Comparison of ENCODE assay signal across 29 cellular contexts in genomic region chr1:163822933-163823511, GRCh38.
"Had no signal": no experiment of that assay in that cellular context is flagged by ENCODE, and none has a peak within 500 bp of the region (broad histone marks: within the 10 kb centered on the region; RNA-seq: fewer than 3 reads in every experiment).

No MANE protein-coding gene starts in this region.

- H3K9me3 ChIP-seq: body of pancreas, gastroesophageal sphincter, lower lobe of right lung, mucosa of descending colon, neutrophil, suprapubic skin, tibial artery had no signal

- H3K27ac ChIP-seq: body of pancreas, gastroesophageal sphincter, lower lobe of right lung, neutrophil, suprapubic skin, tibial artery had no signal

- H3K4me3 Mint-ChIP-seq: activated CD4-positive, alpha-beta T cell treated with anti-CD3 and anti-CD28 coated beads for 36 hours; activated CD8-positive, alpha-beta memory T cell treated with anti-CD3 and anti-CD28 coated beads, Interleukin-2, amount 10 ng/mL, durations not matched to agents 7 days and 5 days; activated CD8-positive, alpha-beta T cell treated with anti-CD3 and anti-CD28 coated beads, Interleukin-2, amount 10 ng/mL, durations not matched to agents 7 days and 5 days; activated naive CD4-positive, alpha-beta T cell treated with anti-CD3 and anti-CD28 coated beads, Interleukin-2, amount 50 U/mL, for 24 hours; activated naive CD8-positive, alpha-beta T cell treated with anti-CD3 and anti-CD28 coated beads, Interleukin-2, amount 50 U/mL, for 24 hours; effector memory CD8-positive, alpha-beta T cell; naive B cell; nephron progenitor cell had no signal

- ATAC-seq: activated CD4-positive, alpha-beta T cell treated with anti-CD3 and anti-CD28 coated beads for 36 hours; activated CD8-positive, alpha-beta memory T cell treated with anti-CD3 and anti-CD28 coated beads, Interleukin-2, amount 10 ng/mL, durations not matched to agents 7 days and 5 days; activated CD8-positive, alpha-beta T cell treated with anti-CD3 and anti-CD28 coated beads, Interleukin-2, amount 10 ng/mL, durations not matched to agents 7 days and 5 days; activated naive CD8-positive, alpha-beta T cell treated with anti-CD3 and anti-CD28 coated beads, Interleukin-2, amount 50 U/mL, for 24 hours; body of pancreas; effector memory CD8-positive, alpha-beta T cell; gastroesophageal sphincter; left colon; lower lobe of right lung; mucosa of descending colon; sciatic nerve had no signal

- H3K36me3 Mint-ChIP-seq: activated CD8-positive, alpha-beta memory T cell treated with anti-CD3 and anti-CD28 coated beads, Interleukin-2, amount 10 ng/mL, durations not matched to agents 7 days and 5 days; activated naive CD4-positive, alpha-beta T cell treated with anti-CD3 and anti-CD28 coated beads, Interleukin-2, amount 50 U/mL, for 24 hours; naive B cell had no signal

- DNase-seq: activated CD4-positive, alpha-beta T cell treated with anti-CD3 and anti-CD28 coated beads for 36 hours; activated CD4-positive, CD25-positive, alpha-beta regulatory T cell; activated CD8-positive, alpha-beta memory T cell treated with anti-CD3 and anti-CD28 coated beads, Interleukin-2, amount 10 ng/mL, durations not matched to agents 7 days and 5 days; activated CD8-positive, alpha-beta T cell treated with anti-CD3 and anti-CD28 coated beads, Interleukin-2, amount 10 ng/mL, durations not matched to agents 7 days and 5 days; activated naive CD8-positive, alpha-beta T cell treated with anti-CD3 and anti-CD28 coated beads, Interleukin-2, amount 50 U/mL, for 24 hours; activated T-cell treated with anti-CD3 and anti-CD28 coated beads, Interleukin-2, amount 50 U/mL, for 48 hours; aorta; body of pancreas; caudate nucleus; cortex of kidney; effector memory CD8-positive, alpha-beta T cell; erythroblast; head of caudate nucleus; islet precursor cell; left colon; lower lobe of right lung; mesenchymal stem cell; mucosa of descending colon; naive B cell; nephron progenitor cell; small intestine; stimulated activated naive CD4-positive, alpha-beta T cell; tibial artery had no signal

- H3K27me3 ChIP-seq: body of pancreas, gastroesophageal sphincter, neutrophil, suprapubic skin, tibial artery had no signal

- H3K27ac Mint-ChIP-seq: activated CD4-positive, alpha-beta T cell treated with anti-CD3 and anti-CD28 coated beads for 36 hours; activated CD8-positive, alpha-beta memory T cell treated with anti-CD3 and anti-CD28 coated beads, Interleukin-2, amount 10 ng/mL, durations not matched to agents 7 days and 5 days; activated CD8-positive, alpha-beta T cell treated with anti-CD3 and anti-CD28 coated beads, Interleukin-2, amount 10 ng/mL, durations not matched to agents 7 days and 5 days; activated naive CD4-positive, alpha-beta T cell treated with anti-CD3 and anti-CD28 coated beads, Interleukin-2, amount 50 U/mL, for 24 hours; activated naive CD8-positive, alpha-beta T cell treated with anti-CD3 and anti-CD28 coated beads, Interleukin-2, amount 50 U/mL, for 24 hours; activated T-helper 2 cell treated with anti-CD3 and anti-CD28 coated beads, Interferon-gamma antibody, Interleukin-2, Interleukin-4, amounts not matched to agents 10 μg/mL and 5 μg/mL and 100 μg/mL, durations not matched to agents 14 hours and 24 hours and 36 hours; effector memory CD8-positive, alpha-beta T cell; naive B cell; nephron progenitor cell had no signal

- H3K27me3 Mint-ChIP-seq: activated CD4-positive, alpha-beta T cell treated with anti-CD3 and anti-CD28 coated beads for 36 hours; activated CD8-positive, alpha-beta memory T cell treated with anti-CD3 and anti-CD28 coated beads, Interleukin-2, amount 10 ng/mL, durations not matched to agents 7 days and 5 days; activated naive CD4-positive, alpha-beta T cell treated with anti-CD3 and anti-CD28 coated beads, Interleukin-2, amount 50 U/mL, for 24 hours; activated naive CD8-positive, alpha-beta T cell treated with anti-CD3 and anti-CD28 coated beads, Interleukin-2, amount 50 U/mL, for 24 hours; effector memory CD8-positive, alpha-beta T cell; naive B cell had no signal

- H3K4me1 ChIP-seq: body of pancreas, gastroesophageal sphincter, lower lobe of right lung, suprapubic skin, tibial artery had no signal

- H3K9me3 Mint-ChIP-seq: activated naive CD4-positive, alpha-beta T cell treated with anti-CD3 and anti-CD28 coated beads, Interleukin-2, amount 50 U/mL, for 24 hours; activated naive CD8-positive, alpha-beta T cell treated with anti-CD3 and anti-CD28 coated beads, Interleukin-2, amount 50 U/mL, for 24 hours; activated T-helper 2 cell treated with anti-CD3 and anti-CD28 coated beads, Interferon-gamma antibody, Interleukin-2, Interleukin-4, amounts not matched to agents 10 μg/mL and 5 μg/mL and 100 μg/mL, durations not matched to agents 14 hours and 24 hours and 36 hours; effector memory CD8-positive, alpha-beta T cell; nephron progenitor cell had no signal

- H3K4me3 ChIP-seq: body of pancreas, gastroesophageal sphincter, lower lobe of right lung, mucosa of descending colon, suprapubic skin, tibial artery had no signal

- H3K36me3 ChIP-seq: gastroesophageal sphincter, lower lobe of right lung, neutrophil, suprapubic skin, tibial artery had no signal

- H3K4me1 Mint-ChIP-seq: activated CD4-positive, alpha-beta T cell treated with anti-CD3 and anti-CD28 coated beads for 36 hours; activated CD8-positive, alpha-beta memory T cell treated with anti-CD3 and anti-CD28 coated beads, Interleukin-2, amount 10 ng/mL, durations not matched to agents 7 days and 5 days; activated naive CD4-positive, alpha-beta T cell treated with anti-CD3 and anti-CD28 coated beads, Interleukin-2, amount 50 U/mL, for 24 hours; activated naive CD8-positive, alpha-beta T cell treated with anti-CD3 and anti-CD28 coated beads, Interleukin-2, amount 50 U/mL, for 24 hours; naive B cell; nephron progenitor cell had no signal
